In genomic region chr16:51666074-51666473, GRCh38 we compare ENCODE assay signal across 15 cellular contexts.
DNase-seq lines count a peak whose midpoint lies in the region; ATAC-seq and TF ChIP-seq lines count a peak whose summit lies in the region.
"Had no signal": no experiment of that assay in that cellular context is flagged by ENCODE, and none has a peak within 500 bp of the region (broad histone marks: within the 10 kb centered on the region; RNA-seq: fewer than 3 reads in every experiment).

No MANE protein-coding gene starts in this region.

- ATAC-seq in HG03469 (IDR thresholded peaks at IDR 0.05; ENCODE audit: unreplicated experiment), result no peak
- ATAC-seq: GM23338 had no signal

- TF ChIP-seq CTCF in endodermal cell (conservative IDR thresholded peaks at IDR 0.05) (no peak), type B pancreatic cell (conservative IDR thresholded peaks at IDR 0.05) (no peak), colonic mucosa (IDR thresholded peaks at IDR 0.05) (no peak)

- H4K91ac ChIP-seq in trophoblast cell (ENCODE audit: low read depth, low read length), result peak overlapping the region; percentile 17

- intact Hi-C loops in colonic mucosa (cut with DNase I), result no loop called here

- H3K4me1 ChIP-seq in endodermal cell (ENCODE audit: control insufficient read depth, insufficient read depth, low read length) (peaks cover 22% of the 10 kb centered on the region), trophoblast cell (ENCODE audit: control insufficient read depth in 1 of 2, insufficient read depth in 2 of 2, low read length in 2 of 2) (peaks cover 3 to 6% of the 10 kb centered on the region in 2 experiments), colonic mucosa (no peaks in the 10 kb centered on the region)
- H3K4me1 ChIP-seq: Caco-2 had no signal

- H3K36me3 ChIP-seq in endodermal cell (ENCODE audit: control insufficient read depth, insufficient read depth, low read length) (no peaks in the 10 kb centered on the region), trophoblast cell (ENCODE audit: control insufficient read depth in 1 of 2, insufficient read depth in 2 of 2, low read length in 2 of 2) (no peaks in the 10 kb centered on the region), colonic mucosa (no peaks in the 10 kb centered on the region)
- H3K36me3 ChIP-seq: BLaER1 had no signal

- H3K4me1 Mint-ChIP-seq in endodermal cell (peaks cover 54% of the 10 kb centered on the region), type B pancreatic cell (ENCODE audit: unreplicated experiment) (peaks cover 10% of the 10 kb centered on the region)
- H3K4me1 Mint-ChIP-seq: CD8-positive, alpha-beta memory T cell had no signal

- peak overlapping the region; percentile 70 for H2BK12ac ChIP-seq in trophoblast cell (ENCODE audit: low read length)

- H3K4me3 ChIP-seq in endodermal cell (ENCODE audit: low read length), result no peak overlapping the region
- H3K4me3 ChIP-seq in trophoblast cell (ENCODE audit: low read depth, low read length), result no peak overlapping the region
- H3K4me3 ChIP-seq in colonic mucosa, result no peak overlapping the region
- H3K4me3 ChIP-seq: BLaER1, GM23338 had no signal

- no peak overlapping the region for H3K4me3 Mint-ChIP-seq in endodermal cell
- H3K4me3 Mint-ChIP-seq in type B pancreatic cell, result no peak overlapping the region
- H3K4me3 Mint-ChIP-seq: CD8-positive, alpha-beta memory T cell; GM23338 had no signal

- no peak overlapping the region for H3K23ac ChIP-seq in trophoblast cell (ENCODE audit: low read length)

- no peaks in the 10 kb centered on the region for H3K79me1 ChIP-seq in trophoblast cell (ENCODE audit: low read length)

- no peaks in the 10 kb centered on the region for H3K9me3 Mint-ChIP-seq in endodermal cell
- no peaks in the 10 kb centered on the region for H3K9me3 Mint-ChIP-seq in type B pancreatic cell
- H3K9me3 Mint-ChIP-seq: GM23338 had no signal

- H3K18ac ChIP-seq in trophoblast cell (ENCODE audit: low read length), result no peak overlapping the region

- H3K14ac ChIP-seq in trophoblast cell (ENCODE audit: low read length), result no peak overlapping the region

- no peaks in the 10 kb centered on the region for H3K36me3 Mint-ChIP-seq in endodermal cell (ENCODE audit: low read depth)
- H3K36me3 Mint-ChIP-seq in type B pancreatic cell, result no peaks in the 10 kb centered on the region

- no peak overlapping the region for H2AFZ ChIP-seq in trophoblast cell (ENCODE audit: insufficient read depth, low read length, poor library complexity)
- H2AFZ ChIP-seq: GM23338 had no signal

- H4K8ac ChIP-seq in trophoblast cell (ENCODE audit: low read depth, low read length), result no peak overlapping the region

- DNase-seq in NCI-H1105 (lab: John Stamatoyannopoulos, UW) (peak; percentile 15), NCI-H1105 treated with DMSO at 0.1 percent for 48 hours (lab: John Stamatoyannopoulos, UW) (no peak), endodermal cell (no peak), trophoblast cell (no peak), type B pancreatic cell (ENCODE audit: extremely low spot score, unreplicated experiment) (no peak), colonic mucosa (no peak)
- DNase-seq: 8988T; AML-193; Caco-2; CD8-positive, alpha-beta memory T cell; H7; IMR-90 had no signal

- H3K79me2 ChIP-seq in trophoblast cell (ENCODE audit: control insufficient read depth, insufficient read depth, low read length, poor library complexity), result no peaks in the 10 kb centered on the region

- H3K27ac ChIP-seq in endodermal cell (ENCODE audit: low read depth, low read length) (no peak overlapping the region), trophoblast cell (ENCODE audit: low read depth, low read length) (peak overlapping the region; percentile 64), colonic mucosa (no peak overlapping the region)
- H3K27ac ChIP-seq: BLaER1 had no signal

- H3K27me3 Mint-ChIP-seq in endodermal cell (ENCODE audit: insufficient read depth) (peaks cover 6% of the 10 kb centered on the region), type B pancreatic cell (peaks cover 31% of the 10 kb centered on the region)

- H3K4ac ChIP-seq in trophoblast cell (ENCODE audit: low read depth, low read length), result no peak overlapping the region

- H3K4me2 ChIP-seq in trophoblast cell (ENCODE audit: low read length), result no peak overlapping the region
- H3K4me2 ChIP-seq: BLaER1, GM23338 had no signal

- H3K27me3 ChIP-seq in endodermal cell (ENCODE audit: control insufficient read depth, insufficient read depth, low read length, poor library complexity, severe bottlenecking) (no peaks in the 10 kb centered on the region), trophoblast cell (ENCODE audit: insufficient read depth, low read length) (no peaks in the 10 kb centered on the region), colonic mucosa (no peaks in the 10 kb centered on the region)
- H3K27me3 ChIP-seq: BLaER1 had no signal

- WGBS in endodermal cell (ENCODE audit: insufficient coverage in 1 of 2, insufficient read length in 1 of 2), 2 experiments, result 90 to 100% methylated on average over 2 to 6 of the region's 6 CpGs
- WGBS in trophoblast cell (ENCODE audit: extremely low coverage, insufficient coverage, insufficient read length), result no CpG with 5 or more reads among the region's 6 CpGs

- peak overlapping the region; percentile 68 for H2BK5ac ChIP-seq in trophoblast cell (ENCODE audit: low read depth, low read length, poor library complexity)

- no peak overlapping the region for H2BK120ac ChIP-seq in trophoblast cell (ENCODE audit: insufficient read depth, low read length, poor library complexity)

- H3K9ac ChIP-seq in endodermal cell (ENCODE audit: extremely low read depth, low read length, poor library complexity, severe bottlenecking) (no peak overlapping the region), trophoblast cell (ENCODE audit: low read length) (no peak overlapping the region), colonic mucosa (ENCODE audit: low read depth in 2 of 2, low read length in 2 of 2) (no peak overlapping the region)
- H3K9ac ChIP-seq: BLaER1 had no signal

- no peak overlapping the region for H4K12ac ChIP-seq in trophoblast cell (ENCODE audit: low read depth, low read length)

- H2AK5ac ChIP-seq in trophoblast cell (ENCODE audit: low read length), result no peak overlapping the region

- H3K9me3 ChIP-seq in endodermal cell (ENCODE audit: control insufficient read depth, low read length) (no peaks in the 10 kb centered on the region), trophoblast cell (ENCODE audit: insufficient read depth, low read depth, low read length) (no peaks in the 10 kb centered on the region), colonic mucosa (no peaks in the 10 kb centered on the region)
- H3K9me3 ChIP-seq: BLaER1, Caco-2 had no signal

- H3K27ac Mint-ChIP-seq in endodermal cell (peak overlapping the region; percentile 18), type B pancreatic cell (no peak overlapping the region)
- H3K27ac Mint-ChIP-seq: CD8-positive, alpha-beta memory T cell; GM23338 had no signal
